Comparison of ENCODE assay signal across 9 cellular contexts in the genomic region with DNA sequence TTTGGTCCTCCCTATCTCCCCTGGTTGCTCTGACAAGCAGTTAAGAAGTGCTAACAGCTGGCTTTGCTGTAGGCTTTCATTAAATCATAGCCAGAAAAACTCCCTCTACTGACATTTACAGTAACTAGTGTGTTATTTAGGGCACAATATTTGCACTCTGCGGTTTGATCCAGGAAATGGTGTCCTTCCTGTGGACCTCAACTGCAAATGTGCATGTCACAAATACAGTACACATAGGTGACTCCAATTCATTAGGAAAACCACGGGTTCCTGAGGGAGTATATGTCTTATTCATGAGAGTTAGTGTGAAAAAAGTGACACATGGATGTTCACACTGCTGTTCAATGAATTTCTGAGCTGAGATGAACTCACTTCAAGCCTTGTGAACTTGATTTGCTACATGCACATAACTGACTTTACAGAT.
A peak's percentile ranks its signal among the peaks of the same experiment; 100 is the strongest.
DNase-seq lines count a peak whose midpoint lies in the region; ATAC-seq and TF ChIP-seq lines count a peak whose summit lies in the region.
"Had no signal": no experiment of that assay in that cellular context is flagged by ENCODE, and none has a peak within 500 bp of the region (broad histone marks: within the 10 kb centered on the region; RNA-seq: fewer than 3 reads in every experiment).

No MANE protein-coding gene starts in this region.

- no peaks in the 10 kb centered on the region for H3K36me3 Mint-ChIP-seq in stimulated activated memory B cell treated with anti-CD40 and anti-IgM and Interleukin-4, amounts not matched to agents 10 μg/mL and 1 μg/mL and 100 μg/mL, for 72 hours

- no peaks in the 10 kb centered on the region for H3K27me3 ChIP-seq in SJSA1 (replicated peaks)

- TF ChIP-seq CTCF in fibroblast of pulmonary artery (IDR thresholded peaks at IDR 0.05; ENCODE audit: low read length, missing control alignments): peak; percentile 18

- peak overlapping the region; percentile 42 for H3K27ac Mint-ChIP-seq in stimulated activated memory B cell treated with anti-CD40 and anti-IgM and Interleukin-4, amounts not matched to agents 10 μg/mL and 1 μg/mL and 100 μg/mL, for 72 hours

- H3K9me3 ChIP-seq in SJSA1 (replicated peaks): no peaks in the 10 kb centered on the region

- H3K4me3 Mint-ChIP-seq in stimulated activated memory B cell treated with anti-CD40 and anti-IgM and Interleukin-4, amounts not matched to agents 10 μg/mL and 1 μg/mL and 100 μg/mL, for 72 hours: peak overlapping the region; percentile 16

- H3K27ac ChIP-seq in SJSA1: peak overlapping the region; percentile 99
- H3K27ac ChIP-seq: 22Rv1 had no signal

- H3K9me3 Mint-ChIP-seq in stimulated activated memory B cell treated with anti-CD40 and anti-IgM and Interleukin-4, amounts not matched to agents 10 μg/mL and 1 μg/mL and 100 μg/mL, for 72 hours: no peaks in the 10 kb centered on the region

- DNase-seq in NCI-H1417 (lab: John Stamatoyannopoulos, UW): peak; percentile 10 to 63 (median 26)
- DNase-seq in NCI-H1417 treated with DMSO at 0.1 percent for 48 hours (lab: John Stamatoyannopoulos, UW): no peak
- DNase-seq in SJSA1 (ENCODE audit: low read depth in 1 of 2, low spot score in 2 of 2): peak; percentile 63 to 90
- DNase-seq in fibroblast of pulmonary artery (ENCODE audit: low read depth): peak; percentile 70
- no peak for DNase-seq in DMS79 (lab: John Stamatoyannopoulos, UW)

- H3K4me1 Mint-ChIP-seq in stimulated activated memory B cell treated with anti-CD40 and anti-IgM and Interleukin-4, amounts not matched to agents 10 μg/mL and 1 μg/mL and 100 μg/mL, for 72 hours: peaks cover 37% of the 10 kb centered on the region

- no peaks in the 10 kb centered on the region for H3K27me3 Mint-ChIP-seq in stimulated activated memory B cell treated with anti-CD40 and anti-IgM and Interleukin-4, amounts not matched to agents 10 μg/mL and 1 μg/mL and 100 μg/mL, for 72 hours

- peak; percentile 84 for ATAC-seq in GM21390 (IDR thresholded peaks at IDR 0.05; ENCODE audit: unreplicated experiment)
- peak; percentile 87 for ATAC-seq in HG03575 (IDR thresholded peaks at IDR 0.05; ENCODE audit: extremely low read depth, insufficient number of reproducible peaks, low FRiP score, unreplicated experiment)
- peak; percentile 67 for ATAC-seq in stimulated activated memory B cell treated with anti-CD40 and anti-IgM and Interleukin-4, amounts not matched to agents 10 μg/mL and 1 μg/mL and 100 μg/mL, for 72 hours

- H3K4me1 ChIP-seq in SJSA1 (replicated peaks): peaks cover 35% of the 10 kb centered on the region

- H3K36me3 ChIP-seq in SJSA1: no peaks in the 10 kb centered on the region

- H3K4me3 ChIP-seq in SJSA1 (no peak overlapping the region), fibroblast of pulmonary artery (replicated peaks; ENCODE audit: low read depth, low read length) (no peak overlapping the region)

Comparison
In these comparisons a context has a peak if more than half of its experiments do, and no peak if none do; other contexts are left out.
1. DNase-seq: peak in NCI-H1417 (3 of 3), SJSA1 (2 of 2) and fibroblast of pulmonary artery (single experiment); none in NCI-H1417 treated with DMSO at 0.1 percent for 48 hours (single experiment) and DMS79 (single experiment).
2. Peak in every context shown above with its lines, with median percentiles within 50 percentile points of each other: ATAC-seq.